In genomic region chr18:68797901-68798300, GRCh38 we compare ENCODE assay signal across 9 cellular contexts. TPM values are rescaled to one million over a fixed set of nuclear protein-coding genes. Genes with fewer than 3 reads are reported as not detected.
DNase-seq lines count a peak whose midpoint lies in the region; TF ChIP-seq lines count a peak whose summit lies in the region.
"Had no signal": no experiment of that assay in that cellular context is flagged by ENCODE, and none has a peak within 500 bp of the region (broad histone marks: within the 10 kb centered on the region; RNA-seq: fewer than 3 reads in every experiment).

CCDC102B (plus strand) TSS chr18:68798080; CDS start chr18:68836764, 38,684 bp downstream.

- peak; percentile 21 for DNase-seq in Daoy (ENCODE audit: low read depth)
- peak; percentile 96 for DNase-seq in NCI-H2107 treated with DMSO at 0.1 percent for 48 hours (lab: John Stamatoyannopoulos, UW; ENCODE audit: unreplicated experiment)
- peak; percentile 84 for DNase-seq in fibroblast of mammary gland (ENCODE audit: low read depth)
- peak; percentile 85 for DNase-seq in skeletal muscle cell (ENCODE audit: low read depth)
- no peak for DNase-seq in NCI-H128 (lab: John Stamatoyannopoulos, UW; ENCODE audit: unreplicated experiment)
- no peak for DNase-seq in glomerular visceral epithelial cell (ENCODE audit: extremely low spot score)
- no peak for DNase-seq in activated CD8-positive, alpha-beta memory T cell treated with anti-CD3 and anti-CD28 coated beads, Interleukin-2, amount 50 U/mL, for 48 hours
- DNase-seq in activated gamma-delta T cell treated with Interleukin-2 at 50 U/mL for 16 hours, result no peak
- DNase-seq: GDM1 had no signal

- TF ChIP-seq CTCF in fibroblast of mammary gland (conservative IDR thresholded peaks at IDR 0.05; ENCODE audit: control insufficient read depth, insufficient read depth, low read depth, low read length), result no peak

- peak within 1 kb of the TSS; percentile 33 for H3K4me3 ChIP-seq in fibroblast of mammary gland (ENCODE audit: control insufficient read depth, low read depth, low read length)
- peak within 1 kb of the TSS; percentile 28 for H3K4me3 ChIP-seq in skeletal muscle cell (ENCODE audit: low read depth, low read length)

RNA-seq across cellular contexts. Expression of gene CCDC102B, which starts in this region (rescaled TPM):
- total RNA-seq in Daoy (2014; rRNA removed; shearing (Covaris generic)), result 1.5 and 2.6 TPM in 2 replicates

Comparison
In these comparisons a context has a peak if more than half of its experiments do, and no peak if none do; other contexts are left out.
1. DNase-seq: peak in Daoy (single experiment), NCI-H2107 treated with DMSO at 0.1 percent for 48 hours (single experiment), fibroblast of mammary gland (single experiment) and skeletal muscle cell (single experiment); none in NCI-H128 (single experiment), glomerular visceral epithelial cell (single experiment), activated CD8-positive, alpha-beta memory T cell treated with anti-CD3 and anti-CD28 coated beads, Interleukin-2, amount 50 U/mL, for 48 hours (single experiment) and activated gamma-delta T cell treated with Interleukin-2 at 50 U/mL for 16 hours (single experiment).